Comparison of ENCODE assay signal across 20 cellular contexts in the genomic region with DNA sequence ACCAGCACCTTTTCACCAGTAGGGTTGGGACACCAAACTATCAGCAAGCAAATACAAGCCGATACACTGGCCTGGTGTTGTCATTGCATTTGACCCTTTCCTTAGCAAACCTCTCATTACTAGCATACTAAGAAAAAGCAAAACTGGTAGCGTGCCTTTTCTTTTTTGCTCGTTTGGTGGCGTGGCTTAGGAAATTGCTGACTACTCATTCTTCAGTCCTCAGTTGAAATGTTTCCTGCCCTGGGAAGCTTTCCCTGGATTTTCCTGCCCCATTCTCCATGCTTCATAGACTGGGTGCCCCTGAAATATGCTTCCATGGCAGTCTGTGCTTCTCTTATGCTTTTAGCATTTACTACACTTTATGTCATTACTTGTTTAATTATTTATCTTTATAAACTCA. TPM values are rescaled to one million over a fixed set of nuclear protein-coding genes. Genes with fewer than 3 reads are reported as not detected.
DNase-seq lines count a peak whose midpoint lies in the region; ATAC-seq and TF ChIP-seq lines count a peak whose summit lies in the region.
"Had no signal": no experiment of that assay in that cellular context is flagged by ENCODE, and none has a peak within 500 bp of the region (broad histone marks: within the 10 kb centered on the region; RNA-seq: fewer than 3 reads in every experiment).

No MANE protein-coding gene starts in this region.

- H3K79me1 ChIP-seq in trophoblast cell (ENCODE audit: low read length), result peaks cover 3% of the 10 kb centered on the region

- H3K9me3 ChIP-seq in WERI-Rb-1 (ENCODE audit: severe bottlenecking), result no peaks in the 10 kb centered on the region
- no peaks in the 10 kb centered on the region for H3K9me3 ChIP-seq in trophoblast cell (ENCODE audit: insufficient read depth, low read depth, low read length)
- H3K9me3 ChIP-seq: BE2C; BLaER1 treated with 17β-estradiol and CSF1 and Interleukin-3, amounts not matched to agents 10 nM and 100 nM; HAP-1 had no signal

- H3K4me3 ChIP-seq in WERI-Rb-1 (ENCODE audit: low read depth, low read length) (no peak overlapping the region), trophoblast cell (ENCODE audit: low read depth, low read length) (no peak overlapping the region)
- H3K4me3 ChIP-seq: BLaER1 treated with 17β-estradiol and CSF1 and Interleukin-3, amounts not matched to agents 10 nM and 100 nM; HAP-1 had no signal

- peaks cover 43% of the 10 kb centered on the region for H3K36me3 Mint-ChIP-seq in activated naive CD8-positive, alpha-beta T cell treated with anti-CD3 and anti-CD28 coated beads, Interleukin-2, amount 10 ng/mL, durations not matched to agents 7 days and 5 days
- peaks cover 63% of the 10 kb centered on the region for H3K36me3 Mint-ChIP-seq in activated naive CD8-positive, alpha-beta T cell treated with anti-CD3 and anti-CD28 coated beads, Interleukin-2, amount 50 U/mL, for 24 hours (ENCODE audit: low read depth)

- H3K27ac ChIP-seq in WERI-Rb-1 (peak overlapping the region; percentile 45; the same call in 1 of the 2 replicates), trophoblast cell (ENCODE audit: low read depth, low read length) (peak overlapping the region; percentile 56)
- H3K27ac ChIP-seq: 22Rv1; BLaER1 treated with 17β-estradiol and CSF1 and Interleukin-3, amounts not matched to agents 10 nM and 100 nM had no signal

- H3K36me3 ChIP-seq in WERI-Rb-1, result peaks cover 60% of the 10 kb centered on the region
- peaks cover 5 to 8% of the 10 kb centered on the region in 2 experiments for H3K36me3 ChIP-seq in trophoblast cell (ENCODE audit: control insufficient read depth in 1 of 2, insufficient read depth in 2 of 2, low read length in 2 of 2)

- H3K14ac ChIP-seq in trophoblast cell (ENCODE audit: low read length), result no peak overlapping the region

- peaks cover 2 to 13% of the 10 kb centered on the region in 2 experiments for H3K4me1 ChIP-seq in trophoblast cell (ENCODE audit: control insufficient read depth in 1 of 2, insufficient read depth in 2 of 2, low read length in 2 of 2)

- H3K79me2 ChIP-seq in trophoblast cell (ENCODE audit: control insufficient read depth, insufficient read depth, low read length, poor library complexity), result no peaks in the 10 kb centered on the region

- POLR2A ChIA-PET in activated naive CD8-positive, alpha-beta T cell treated with anti-CD3 and anti-CD28 coated beads, Interleukin-2, amount 10 ng/mL, durations not matched to agents 7 days and 5 days (lab: Charles Lee), result no interaction called here

- H4K8ac ChIP-seq in trophoblast cell (ENCODE audit: low read depth, low read length), result no peak overlapping the region

- no peaks in the 10 kb centered on the region for H3K27me3 Mint-ChIP-seq in activated naive CD8-positive, alpha-beta T cell treated with anti-CD3 and anti-CD28 coated beads, Interleukin-2, amount 10 ng/mL, durations not matched to agents 7 days and 5 days
- H3K27me3 Mint-ChIP-seq in activated naive CD8-positive, alpha-beta T cell treated with anti-CD3 and anti-CD28 coated beads, Interleukin-2, amount 50 U/mL, for 24 hours, result no peaks in the 10 kb centered on the region
- H3K27me3 Mint-ChIP-seq: CD4-positive, alpha-beta T cell; CD8-positive, alpha-beta memory T cell had no signal

- peak overlapping the region; percentile 56 for H3K23ac ChIP-seq in trophoblast cell (ENCODE audit: low read length)

- no peak for DNase-seq in activated naive CD8-positive, alpha-beta T cell treated with anti-CD3 and anti-CD28 coated beads, Interleukin-2, amount 10 ng/mL, durations not matched to agents 7 days and 5 days
- DNase-seq in activated naive CD8-positive, alpha-beta T cell treated with anti-CD3 and anti-CD28 coated beads, Interleukin-2, amount 50 U/mL, for 24 hours, result no peak
- DNase-seq in WERI-Rb-1 (no peak), trophoblast cell (no peak), NCI-H2171 treated with DMSO at 0.1 percent for 48 hours (lab: John Stamatoyannopoulos, UW) (no peak), DMS 273 treated with DMSO at 0.1 percent for 48 hours (lab: John Stamatoyannopoulos, UW) (no peak), activated gamma-delta T cell treated with Interleukin-2 at 50 U/mL for 16 hours (no peak)
- DNase-seq: ACHN; AML-193; BE2C; CD4-positive, alpha-beta T cell; CD8-positive, alpha-beta memory T cell; DMS153; DND-41; GOT3; HFFc6 had no signal

- H4K12ac ChIP-seq in trophoblast cell (ENCODE audit: low read depth, low read length), result no peak overlapping the region

- no CpG with 5 or more reads among the region's 4 CpGs for WGBS in trophoblast cell (ENCODE audit: extremely low coverage, insufficient coverage, insufficient read length)

- H3K4me3 Mint-ChIP-seq in activated naive CD8-positive, alpha-beta T cell treated with anti-CD3 and anti-CD28 coated beads, Interleukin-2, amount 10 ng/mL, durations not matched to agents 7 days and 5 days, result no peak overlapping the region
- H3K4me3 Mint-ChIP-seq in activated naive CD8-positive, alpha-beta T cell treated with anti-CD3 and anti-CD28 coated beads, Interleukin-2, amount 50 U/mL, for 24 hours, result no peak overlapping the region
- H3K4me3 Mint-ChIP-seq: CD14-positive monocyte; CD4-positive, alpha-beta T cell; CD8-positive, alpha-beta memory T cell; HFFc6 had no signal

- H3K4ac ChIP-seq in trophoblast cell (ENCODE audit: low read depth, low read length), result no peak overlapping the region

- H3K27me3 ChIP-seq in WERI-Rb-1 (ENCODE audit: insufficient read depth, low read depth, severe bottlenecking) (no peaks in the 10 kb centered on the region), trophoblast cell (ENCODE audit: insufficient read depth, low read length) (no peaks in the 10 kb centered on the region)
- H3K27me3 ChIP-seq: BE2C; BLaER1 treated with 17β-estradiol and CSF1 and Interleukin-3, amounts not matched to agents 10 nM and 100 nM had no signal

- H2BK120ac ChIP-seq in trophoblast cell (ENCODE audit: insufficient read depth, low read length, poor library complexity), result peak overlapping the region; percentile 62

- no peak for TF ChIP-seq CTCF in WERI-Rb-1 (IDR thresholded peaks at IDR 0.05; ENCODE audit: low read depth, low read length)

- no peak overlapping the region for H3K18ac ChIP-seq in trophoblast cell (ENCODE audit: low read length)

- peak overlapping the region; percentile 90 for H2AK5ac ChIP-seq in trophoblast cell (ENCODE audit: low read length)

- peak overlapping the region; percentile 19 for H4K91ac ChIP-seq in trophoblast cell (ENCODE audit: low read depth, low read length)

- peaks cover 14% of the 10 kb centered on the region for H3K4me1 Mint-ChIP-seq in activated naive CD8-positive, alpha-beta T cell treated with anti-CD3 and anti-CD28 coated beads, Interleukin-2, amount 10 ng/mL, durations not matched to agents 7 days and 5 days
- peaks cover 9% of the 10 kb centered on the region for H3K4me1 Mint-ChIP-seq in activated naive CD8-positive, alpha-beta T cell treated with anti-CD3 and anti-CD28 coated beads, Interleukin-2, amount 50 U/mL, for 24 hours

- no peak overlapping the region for H3K4me2 ChIP-seq in trophoblast cell (ENCODE audit: low read length)

- H3K27ac Mint-ChIP-seq in activated naive CD8-positive, alpha-beta T cell treated with anti-CD3 and anti-CD28 coated beads, Interleukin-2, amount 10 ng/mL, durations not matched to agents 7 days and 5 days, result peak overlapping the region; percentile 61
- H3K27ac Mint-ChIP-seq in activated naive CD8-positive, alpha-beta T cell treated with anti-CD3 and anti-CD28 coated beads, Interleukin-2, amount 50 U/mL, for 24 hours, result no peak overlapping the region
- H3K27ac Mint-ChIP-seq: CD4-positive, alpha-beta T cell; HFFc6 had no signal

- no peaks in the 10 kb centered on the region for H3K9me3 Mint-ChIP-seq in activated naive CD8-positive, alpha-beta T cell treated with anti-CD3 and anti-CD28 coated beads, Interleukin-2, amount 10 ng/mL, durations not matched to agents 7 days and 5 days
- H3K9me3 Mint-ChIP-seq in activated naive CD8-positive, alpha-beta T cell treated with anti-CD3 and anti-CD28 coated beads, Interleukin-2, amount 50 U/mL, for 24 hours, result no peaks in the 10 kb centered on the region
- H3K9me3 Mint-ChIP-seq: CD4-positive, alpha-beta T cell; CD8-positive, alpha-beta memory T cell; HFFc6 had no signal

- H2BK5ac ChIP-seq in trophoblast cell (ENCODE audit: low read depth, low read length, poor library complexity), result no peak overlapping the region

- ATAC-seq in activated naive CD8-positive, alpha-beta T cell treated with anti-CD3 and anti-CD28 coated beads, Interleukin-2, amount 10 ng/mL, durations not matched to agents 7 days and 5 days (ENCODE audit: low read depth), result no peak
- no peak for ATAC-seq in activated naive CD8-positive, alpha-beta T cell treated with anti-CD3 and anti-CD28 coated beads, Interleukin-2, amount 50 U/mL, for 24 hours

- no peak overlapping the region for H3K9ac ChIP-seq in trophoblast cell (ENCODE audit: low read length)
- H3K9ac ChIP-seq: BLaER1 treated with 17β-estradiol and CSF1 and Interleukin-3, amounts not matched to agents 10 nM and 100 nM had no signal

- no peak overlapping the region for H2AFZ ChIP-seq in trophoblast cell (ENCODE audit: insufficient read depth, low read length, poor library complexity)

- H2BK12ac ChIP-seq in trophoblast cell (ENCODE audit: low read length), result no peak overlapping the region

RNA-seq across cellular contexts. Expression of a gene that starts 42.0 kb away (rescaled TPM):
- 10 to 100 TPM; 61.0 to 62.7 TPM for total RNA-seq in activated naive CD8-positive, alpha-beta T cell treated with anti-CD3 and anti-CD28 coated beads, Interleukin-2, amount 10 ng/mL, durations not matched to agents 7 days and 5 days
- 11.3 and 12.1 TPM in 2 replicates for polyA plus RNA-seq in trophoblast cell (2013)
